Comparison of ENCODE assay signal across 29 cellular contexts in genomic region chr5:64796301-64796700, GRCh38.
"Had no signal": no experiment of that assay in that cellular context is flagged by ENCODE, and none has a peak within 500 bp of the region (broad histone marks: within the 10 kb centered on the region; RNA-seq: fewer than 3 reads in every experiment).

No MANE protein-coding gene starts in this region.

- H3K4me3 Mint-ChIP-seq: dendritic cell treated with granulocyte-macrophage colony-stimulating factor and Interleukin-4, amounts not matched to agents 40 ng/mL and 50 ng/mL, for 4 days; effector memory CD8-positive, alpha-beta T cell; endodermal cell had no signal

- H3K27ac Mint-ChIP-seq: dendritic cell treated with granulocyte-macrophage colony-stimulating factor and Interleukin-4, amounts not matched to agents 40 ng/mL and 50 ng/mL, for 4 days; effector memory CD8-positive, alpha-beta T cell had no signal

- H3K4me1 Mint-ChIP-seq: endodermal cell had no signal

- H3K36me3 ChIP-seq: colonic mucosa had no signal

- FAIRE-seq: colon, endometrium, endothelial cell of umbilical vein, frontal cortex had no signal

- DNase-seq: colonic mucosa; cortex of kidney; dermis blood vessel endothelial cell; dorsolateral prefrontal cortex; effector CD4-positive, alpha-beta T cell; effector CD8-positive, alpha-beta T cell; effector memory CD4-positive, alpha-beta T cell; effector memory CD8-positive, alpha-beta T cell; endodermal cell; erythroblast; esophagus squamous epithelium; foreskin fibroblast; foreskin keratinocyte; foreskin melanocyte; gastrocnemius medialis; glutamatergic neuron; head of caudate nucleus; heart left ventricle; heart right ventricle had no signal

- H3K27me3 ChIP-seq: colonic mucosa, dorsolateral prefrontal cortex, esophagus muscularis mucosa, esophagus squamous epithelium, foreskin keratinocyte, gastrocnemius medialis, gastroesophageal sphincter, heart left ventricle, heart right ventricle had no signal

- ATAC-seq: effector memory CD8-positive, alpha-beta T cell; esophagus mucosa; foreskin keratinocyte; gastrocnemius medialis; gastroesophageal sphincter; heart left ventricle; heart right ventricle had no signal

- H3K27me3 Mint-ChIP-seq: dendritic cell treated with granulocyte-macrophage colony-stimulating factor and Interleukin-4, amounts not matched to agents 40 ng/mL and 50 ng/mL, for 4 days; effector memory CD8-positive, alpha-beta T cell had no signal

- H3K27ac ChIP-seq: colonic mucosa, coronary artery, dorsolateral prefrontal cortex, epithelial cell of prostate, esophagus muscularis mucosa, esophagus squamous epithelium, foreskin keratinocyte, gastrocnemius medialis, gastroesophageal sphincter, heart left ventricle, heart right ventricle had no signal

- H3K9me3 ChIP-seq: colonic mucosa, esophagus muscularis mucosa, esophagus squamous epithelium, gastrocnemius medialis, gastroesophageal sphincter, heart left ventricle, heart right ventricle had no signal

- H3K4me1 ChIP-seq: colonic mucosa, esophagus muscularis mucosa, esophagus squamous epithelium, foreskin keratinocyte, gastrocnemius medialis, gastroesophageal sphincter had no signal

- H3K4me3 ChIP-seq: colonic mucosa, coronary artery, dorsolateral prefrontal cortex, esophagus muscularis mucosa, esophagus squamous epithelium, gastrocnemius medialis, gastroesophageal sphincter, heart left ventricle, heart right ventricle had no signal
